Comparison of ENCODE assay signal across 8 cellular contexts in the genomic region with DNA sequence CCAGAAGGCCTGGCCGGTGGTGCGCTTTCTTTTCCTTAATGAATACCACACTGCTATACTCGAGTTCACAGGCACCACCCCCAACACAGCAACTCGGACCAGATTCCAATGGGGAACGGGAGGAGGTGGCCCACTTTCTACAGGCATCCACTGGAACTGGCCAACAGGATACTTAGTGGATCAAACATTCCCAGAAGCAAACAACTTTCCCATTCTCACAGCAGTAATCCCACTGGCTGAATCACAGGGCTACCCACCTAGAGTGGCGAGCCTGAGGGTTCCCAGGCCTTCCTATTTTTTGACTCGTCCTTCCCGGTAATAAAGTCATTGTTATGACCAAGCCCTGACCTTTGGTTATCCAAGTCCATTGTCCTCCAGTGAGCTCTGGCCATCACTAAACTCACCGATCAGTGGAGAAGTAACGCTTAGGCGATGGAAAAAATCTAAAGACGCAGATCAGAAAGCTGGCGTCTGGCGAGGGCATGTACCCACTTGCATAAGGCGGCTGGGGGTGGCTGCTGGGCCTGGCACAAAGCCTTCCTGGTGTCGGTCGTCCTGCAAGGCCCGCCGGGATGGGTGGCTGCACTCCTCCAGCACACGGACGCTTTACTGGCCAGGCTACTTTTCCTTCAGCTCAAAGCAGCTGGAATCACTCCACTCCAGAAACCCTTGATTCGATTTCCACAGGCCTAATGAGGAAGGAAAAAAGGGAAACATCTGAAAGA. TPM values are rescaled to one million over a fixed set of nuclear protein-coding genes. Genes with fewer than 3 reads are reported as not detected.
DNase-seq lines count a peak whose midpoint lies in the region; FAIRE-seq and TF ChIP-seq lines count a peak whose summit lies in the region.

No MANE protein-coding gene starts in this region.

- H2BK20ac ChIP-seq in H1 (ENCODE audit: low read length), result no peak overlapping the region

- no peak overlapping the region for H4K91ac ChIP-seq in H1 (replicated peaks; ENCODE audit: insufficient read length, low read length)

- H4K8ac ChIP-seq in H1 (ENCODE audit: extremely low read depth, insufficient read depth, low read length), result no peak overlapping the region

- H4K5ac ChIP-seq in H1 (ENCODE audit: insufficient read length, low read depth, low read length), result no peak overlapping the region

- H3K36me3 ChIP-seq in BLaER1, result peaks cover 33% of the 10 kb centered on the region
- H3K36me3 ChIP-seq in OCI-LY3 (replicated peaks; ENCODE audit: low read depth, low read length), result peaks cover 13% of the 10 kb centered on the region
- no peaks in the 10 kb centered on the region; a peak in 1 of 8 replicates for H3K36me3 ChIP-seq in H1 (ENCODE audit: control insufficient read depth in 2 of 4, insufficient read depth in 4 of 4, low read length in 3 of 4)
- peaks cover 11% of the 10 kb centered on the region for H3K36me3 ChIP-seq in muscle layer of colon (ENCODE audit: insufficient read depth, low read length)

- H4K20me1 ChIP-seq in BLaER1, result no peaks in the 10 kb centered on the region
- no peaks in the 10 kb centered on the region for H4K20me1 ChIP-seq in OCI-LY3 (ENCODE audit: insufficient read depth, low read length)
- H4K20me1 ChIP-seq in H1 (replicated peaks in 1 of 2; ENCODE audit: control insufficient read depth in 1 of 2, insufficient read depth in 2 of 2, low read length in 2 of 2), result no peaks in the 10 kb centered on the region

- H3K79me2 ChIP-seq in OCI-LY3 (ENCODE audit: low read length) (peaks cover 4% of the 10 kb centered on the region; the same call in 1 of the 2 replicates), H1 (ENCODE audit: control insufficient read depth in 1 of 2, insufficient read depth in 2 of 2, low read length in 2 of 2) (no peaks in the 10 kb centered on the region)

- H2BK12ac ChIP-seq in H1 (ENCODE audit: low read depth, low read length), result peak overlapping the region; percentile 50; the same call in 1 of the 2 replicates

- H3K27me3 ChIP-seq in BLaER1 (no peaks in the 10 kb centered on the region), OCI-LY3 (ENCODE audit: low read depth, low read length) (no peaks in the 10 kb centered on the region), H1 (replicated peaks in 1 of 4; ENCODE audit: control insufficient read depth in 3 of 4, extremely low read depth in 1 of 4, insufficient read depth in 3 of 4, low read length in 3 of 4) (peaks cover 0 to 4% (median 0%) of the 10 kb centered on the region in 4 experiments; a peak in 2 of 7 replicates), muscle layer of colon (ENCODE audit: control insufficient read depth in 1 of 2, insufficient read depth in 2 of 2, low read length in 2 of 2) (no peaks in the 10 kb centered on the region)

- H3K4ac ChIP-seq in H1 (replicated peaks; ENCODE audit: insufficient read length, low read depth, low read length), result no peak overlapping the region

- TF ChIP-seq RAD21 in H1 (IDR thresholded peaks at IDR 0.05 in 1 of 2, conservative IDR thresholded peaks at IDR 0.05 in 1 of 2; ENCODE audit: low read depth in 2 of 2, low read length in 2 of 2), result no peak

- peak overlapping the region; percentile 39; the same call in 1 of the 2 replicates for H3K18ac ChIP-seq in H1 (ENCODE audit: extremely low read depth, low read length)

- H3K9ac ChIP-seq in BLaER1 (peak overlapping the region; percentile 88), OCI-LY3 (ENCODE audit: low read length) (peak overlapping the region; percentile 90; the same call in 1 of the 2 replicates), H1 (replicated peaks in 1 of 4; ENCODE audit: extremely low read depth in 1 of 4, low read depth in 3 of 4, low read length in 3 of 4) (peak overlapping the region in 2 of 4 experiments; percentile 71 to 74; a peak in 2 of 7 replicates), muscle layer of colon (ENCODE audit: low read length) (peak overlapping the region; percentile 85)

- H2AFZ ChIP-seq in OCI-LY3 (ENCODE audit: low read depth, low read length) (peak overlapping the region; percentile 92; the same call in 1 of the 2 replicates), H1 (ENCODE audit: low read length) (no peak overlapping the region)

- H2BK5ac ChIP-seq in H1 (ENCODE audit: low read depth, low read length), result no peak overlapping the region

- TF ChIP-seq EP300 in H1 (IDR thresholded peaks at IDR 0.05; ENCODE audit: borderline replicate concordance in 1 of 2, low read depth in 2 of 2, low read length in 2 of 2), result no peak

- H2BK15ac ChIP-seq in H1 (ENCODE audit: low read length), result peak overlapping the region; percentile 41; the same call in 1 of the 2 replicates

- H3K9me3 ChIP-seq in BLaER1 (no peaks in the 10 kb centered on the region), OCI-LY3 (ENCODE audit: insufficient read depth, low read length) (no peaks in the 10 kb centered on the region), H1 (ENCODE audit: insufficient read depth in 2 of 2, low read depth in 1 of 2, low read length in 1 of 2) (no peaks in the 10 kb centered on the region), muscle layer of colon (ENCODE audit: low read length) (no peaks in the 10 kb centered on the region)

- H3K4me2 ChIP-seq in BLaER1, result peak overlapping the region; percentile 91
- peak overlapping the region; percentile 87 for H3K4me2 ChIP-seq in OCI-LY3 (ENCODE audit: low read length)
- peak overlapping the region; percentile 44 to 69 for H3K4me2 ChIP-seq in H1 (ENCODE audit: insufficient read depth in 1 of 2, low read depth in 2 of 2, low read length in 2 of 2)

- 66% methylated on average over 22 of the region's 22 CpGs; no CpG with 5 or more reads in 1 of the 2 experiments for WGBS in H1 (ENCODE audit: extremely low coverage in 1 of 2, insufficient coverage in 1 of 2, insufficient read length in 1 of 2, insufficient replicate concordance in 2 of 2, low coverage in 1 of 2, low lambda C conversion rate in 2 of 2, missing lambda C conversion rate in 1 of 2), 2 experiments

- H2BK120ac ChIP-seq in H1 (replicated peaks; ENCODE audit: low read depth, low read length), result no peak overlapping the region

- H3K4me1 ChIP-seq in BLaER1 (peaks cover 26% of the 10 kb centered on the region), OCI-LY3 (ENCODE audit: low read length) (peaks cover 14% of the 10 kb centered on the region), H1 (replicated peaks in 1 of 4; ENCODE audit: control insufficient read depth in 3 of 4, insufficient read depth in 4 of 4, low read length in 3 of 4) (peaks cover 6 to 19% (median 9%) of the 10 kb centered on the region in 4 experiments), muscle layer of colon (ENCODE audit: insufficient read depth, low read length) (peaks cover 43% of the 10 kb centered on the region)

- no peak overlapping the region for H3K14ac ChIP-seq in H1 (ENCODE audit: insufficient read length)

- no peaks in the 10 kb centered on the region for H3K79me1 ChIP-seq in H1 (ENCODE audit: low read depth, low read length)

- DNase-seq in H1 (ENCODE audit: low read depth in 1 of 2, low spot score in 2 of 2) (no peak), NCI-H1105 treated with DMSO at 0.1 percent for 48 hours (lab: John Stamatoyannopoulos, UW) (no peak), DMS153 treated with DMSO at 0.1 percent for 48 hours (lab: John Stamatoyannopoulos, UW; ENCODE audit: unreplicated experiment) (no peak), GM19238 (ENCODE audit: insufficient read length, low spot score) (no peak)
- DNase-seq in stimulated activated CD8-positive, alpha-beta memory T cell treated with anti-CD3 and anti-CD28 coated beads, Interleukin-4, amount 100 ng/mL, for 48 hours, result no peak

- no peak overlapping the region for H3K56ac ChIP-seq in H1 (replicated peaks; ENCODE audit: insufficient read length, low read depth, low read length)

- H2AK5ac ChIP-seq in H1 (ENCODE audit: low read depth, low read length), result no peak overlapping the region

- CTCF ChIA-PET in H1 (lab: Charles Lee; ENCODE audit: partially characterized antibody), result interaction anchor here (1.0 to 1.5 kb wide), 3 partner anchors 26 to 41 kb away, joined by 3 to 4 read pairs (median 3); no protein-coding TSS in a partner anchor

- H3K27ac ChIP-seq in BLaER1, result no peak overlapping the region
- no peak overlapping the region for H3K27ac ChIP-seq in OCI-LY3 (ENCODE audit: low read length)
- H3K27ac ChIP-seq in H1 (ENCODE audit: low read depth, low read length), result no peak overlapping the region
- H3K27ac ChIP-seq in muscle layer of colon (ENCODE audit: low read depth, low read length), result peak overlapping the region; percentile 93

- FAIRE-seq in H1 (lab: Jason Lieb, UNC), result no peak

- peaks cover 4% of the 10 kb centered on the region for H3K23me2 ChIP-seq in H1 (ENCODE audit: low read depth, low read length)

- POLR2A ChIA-PET in H1 (lab: Charles Lee; ENCODE audit: partially characterized antibody), result interaction anchor here (0.8 to 2.9 kb wide), 5 partner anchors 9 to 40 kb away, joined by 3 to 19 read pairs (median 3); a partner anchor contains a TSS

- TF ChIP-seq CTCF in OCI-LY3 (IDR thresholded peaks at IDR 0.05; ENCODE audit: low read depth, low read length), result no peak
- TF ChIP-seq CTCF in H1 (IDR thresholded peaks at IDR 0.05; ENCODE audit: control extremely low read depth in 1 of 3, insufficient read depth in 1 of 3, low read depth in 1 of 3, low read length in 3 of 3), result no peak

- no peak overlapping the region for H3K23ac ChIP-seq in H1 (ENCODE audit: insufficient read length)

- peak in 1 of 2 experiments; percentile 28; a peak in 1 of 3 replicates for TF ChIP-seq POLR2A in H1 (IDR thresholded peaks at IDR 0.05; ENCODE audit: control extremely low read depth in 1 of 2, low read depth in 2 of 2, low read length in 2 of 2)

- peak overlapping the region; percentile 82 for H3K4me3 ChIP-seq in BLaER1
- peak overlapping the region; percentile 87 for H3K4me3 ChIP-seq in OCI-LY3 (ENCODE audit: low read length)
- peak overlapping the region; percentile 38 to 82 (median 56); a peak in 7 of 8 replicates for H3K4me3 ChIP-seq in H1 (ENCODE audit: extremely low read depth in 1 of 4, insufficient read depth in 2 of 4, low read depth in 3 of 4, low read length in 4 of 4)
- H3K4me3 ChIP-seq in muscle layer of colon (ENCODE audit: low read depth in 1 of 2, low read length in 2 of 2), result peak overlapping the region; percentile 73 to 86

RNA-seq across cellular contexts. Expression of a gene that starts 1.2 kb away (rescaled TPM):
- 20.7 and 20.8 TPM in 2 replicates for total RNA-seq in H1 (2021; fragmentation: NEBNext Ultra II Directional; extraction: Animal tissue kit (Norgen Biotek cat#: 25700))
- polyA plus RNA-seq in H1 (2011; rRNA removed), result 5.8 and 6.7 TPM in 2 replicates
- 5.5 TPM for polyA plus RNA-seq in H1 (2011; cell fraction: cytosol; rRNA removed)
- polyA plus RNA-seq in H1 (2011; cell fraction: nucleus; rRNA removed), result 16.2 TPM
- polyA plus RNA-seq in H1 (2012, experiment 1 of 2), result 9.7 to 17.3 TPM (median 12.0 TPM) in 4 replicates
- 1.5 TPM for polyA plus RNA-seq in H1 (2012, experiment 2 of 2)
- polyA plus RNA-seq in H1 (2013, experiment 1 of 2), result 45.0 TPM
- 45.0 TPM for polyA plus RNA-seq in H1 (2013, experiment 2 of 2)
- 17.5 and 25.9 TPM in 2 replicates for polyA minus RNA-seq in H1 (2011; rRNA and poly(A)+ RNA removed)
- 7.2 TPM for polyA minus RNA-seq in H1 (2011; cell fraction: cytosol; rRNA and poly(A)+ RNA removed)
- polyA minus RNA-seq in H1 (2011; cell fraction: nucleus; rRNA and poly(A)+ RNA removed), result 34.4 TPM

RNA-seq across cellular contexts. Expression of a gene that starts 39.9 kb away (rescaled TPM):
- total RNA-seq in H1 (2021; fragmentation: NEBNext Ultra II Directional; extraction: Animal tissue kit (Norgen Biotek cat#: 25700)), result 17.8 and 18.3 TPM in 2 replicates
- polyA plus RNA-seq in H1 (2011; rRNA removed), result 1.4 TPM in 2 replicates
- polyA plus RNA-seq in H1 (2011; cell fraction: cytosol; rRNA removed), result 2.6 TPM
- 11.5 TPM for polyA plus RNA-seq in H1 (2011; cell fraction: nucleus; rRNA removed)
- polyA plus RNA-seq in H1 (2012, experiment 1 of 2), result 4.9 to 11.8 TPM (median 6.7 TPM) in 4 replicates
- 0.60 TPM for polyA plus RNA-seq in H1 (2012, experiment 2 of 2)
- 11.2 TPM for polyA plus RNA-seq in H1 (2013, experiment 1 of 2)
- polyA plus RNA-seq in H1 (2013, experiment 2 of 2), result 10.6 TPM
- polyA minus RNA-seq in H1 (2011; rRNA and poly(A)+ RNA removed), result 6.7 and 13.8 TPM in 2 replicates
- polyA minus RNA-seq in H1 (2011; cell fraction: cytosol; rRNA and poly(A)+ RNA removed), result 8.1 TPM
- polyA minus RNA-seq in H1 (2011; cell fraction: nucleus; rRNA and poly(A)+ RNA removed), result 16.9 TPM
